In the genomic region with DNA sequence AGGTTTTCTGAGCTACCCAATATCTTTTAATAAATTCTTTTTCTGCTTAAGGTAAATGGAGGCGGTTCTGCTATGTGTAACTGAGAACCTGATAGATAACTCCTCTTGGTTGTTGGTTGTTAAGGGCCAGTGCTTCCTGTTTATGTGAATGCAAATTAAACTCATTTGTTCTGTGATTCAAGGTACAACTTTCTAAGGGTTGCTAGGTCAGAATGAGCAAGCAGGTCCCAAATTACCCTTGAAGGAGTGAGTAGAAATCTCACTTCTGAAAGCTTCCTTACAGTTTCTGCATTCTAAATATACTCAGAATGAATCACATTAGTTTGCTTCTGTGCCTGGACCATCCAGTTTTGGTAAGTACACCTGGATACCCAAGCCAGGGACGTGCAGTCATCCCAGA, we compare ENCODE assay signal across 1 cellular context.
TF ChIP-seq lines count a peak whose summit lies in the region.

No MANE protein-coding gene starts in this region.

TF ChIP-seq in GM23338, 12 proteins besides CTCF, POLR2A, EP300 and RAD21 (continued from another document):
- TF ChIP-seq, protein P1, sequence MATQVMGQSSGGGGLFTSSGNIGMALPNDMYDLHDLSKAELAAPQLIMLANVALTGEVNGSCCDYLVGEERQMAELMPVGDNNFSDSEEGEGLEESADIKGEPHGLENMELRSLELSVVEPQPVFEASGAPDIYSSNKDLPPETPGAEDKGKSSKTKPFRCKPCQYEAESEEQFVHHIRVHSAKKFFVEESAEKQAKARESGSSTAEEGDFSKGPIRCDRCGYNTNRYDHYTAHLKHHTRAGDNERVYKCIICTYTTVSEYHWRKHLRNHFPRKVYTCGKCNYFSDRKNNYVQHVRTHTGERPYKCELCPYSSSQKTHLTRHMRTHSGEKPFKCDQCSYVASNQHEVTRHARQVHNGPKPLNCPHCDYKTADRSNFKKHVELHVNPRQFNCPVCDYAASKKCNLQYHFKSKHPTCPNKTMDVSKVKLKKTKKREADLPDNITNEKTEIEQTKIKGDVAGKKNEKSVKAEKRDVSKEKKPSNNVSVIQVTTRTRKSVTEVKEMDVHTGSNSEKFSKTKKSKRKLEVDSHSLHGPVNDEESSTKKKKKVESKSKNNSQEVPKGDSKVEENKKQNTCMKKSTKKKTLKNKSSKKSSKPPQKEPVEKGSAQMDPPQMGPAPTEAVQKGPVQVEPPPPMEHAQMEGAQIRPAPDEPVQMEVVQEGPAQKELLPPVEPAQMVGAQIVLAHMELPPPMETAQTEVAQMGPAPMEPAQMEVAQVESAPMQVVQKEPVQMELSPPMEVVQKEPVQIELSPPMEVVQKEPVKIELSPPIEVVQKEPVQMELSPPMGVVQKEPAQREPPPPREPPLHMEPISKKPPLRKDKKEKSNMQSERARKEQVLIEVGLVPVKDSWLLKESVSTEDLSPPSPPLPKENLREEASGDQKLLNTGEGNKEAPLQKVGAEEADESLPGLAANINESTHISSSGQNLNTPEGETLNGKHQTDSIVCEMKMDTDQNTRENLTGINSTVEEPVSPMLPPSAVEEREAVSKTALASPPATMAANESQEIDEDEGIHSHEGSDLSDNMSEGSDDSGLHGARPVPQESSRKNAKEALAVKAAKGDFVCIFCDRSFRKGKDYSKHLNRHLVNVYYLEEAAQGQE (IDR thresholded peaks at IDR 0.05; ENCODE audit: unreplicated experiment): no peak
